ENCODE assay signal across 15 cellular contexts in genomic region chr5:75460532-75460931, GRCh38. TPM values are rescaled to one million over a fixed set of nuclear protein-coding genes. Genes with fewer than 3 reads are reported as not detected.
A peak's percentile ranks its signal among the peaks of the same experiment; 100 is the strongest.
DNase-seq lines count a peak whose midpoint lies in the region; ATAC-seq and TF ChIP-seq lines count a peak whose summit lies in the region.
"Had no signal": no experiment of that assay in that cellular context is flagged by ENCODE, and none has a peak within 500 bp of the region (broad histone marks: within the 10 kb centered on the region; RNA-seq: fewer than 3 reads in every experiment).

No MANE protein-coding gene starts in this region.

- H3K27ac ChIP-seq in OCI-LY7 (ENCODE audit: low read depth, low read length, poor library complexity, severe bottlenecking): no peak overlapping the region
- H3K27ac ChIP-seq: PC-9, tibial nerve had no signal

- peaks cover 29% of the 10 kb centered on the region for H3K4me1 ChIP-seq in OCI-LY7 (ENCODE audit: insufficient read depth, low read length, poor library complexity, severe bottlenecking)

- POLR2A ChIA-PET in OCI-LY7 (lab: Charles Lee): interaction anchor here (0.7 to 1.9 kb wide), 2 partner anchors 49 to 99 kb away, joined by 4 to 7 read pairs; no protein-coding TSS in a partner anchor

- H3K36me3 Mint-ChIP-seq in activated naive CD4-positive, alpha-beta T cell treated with anti-CD3 and anti-CD28 coated beads, Interleukin-2, amount 10 ng/mL, durations not matched to agents 7 days and 5 days: peaks cover 22% of the 10 kb centered on the region
- H3K36me3 Mint-ChIP-seq in activated naive CD4-positive, alpha-beta T cell treated with anti-CD3 and anti-CD28 coated beads, Interleukin-2, amount 50 U/mL, for 72 hours: peaks cover 10 to 28% of the 10 kb centered on the region in 2 donors
- peaks cover 28% of the 10 kb centered on the region for H3K36me3 Mint-ChIP-seq in type B pancreatic cell
- peaks cover 33% of the 10 kb centered on the region for H3K36me3 Mint-ChIP-seq in activated CD4-positive, alpha-beta T cell treated with anti-CD3 and anti-CD28 coated beads, Interleukin-2, amount 10 ng/mL, durations not matched to agents 24 days and 14 days (ENCODE audit: low read depth)

- no peak for ATAC-seq in activated naive CD4-positive, alpha-beta T cell treated with anti-CD3 and anti-CD28 coated beads, Interleukin-2, amount 50 U/mL, for 72 hours
- peak; percentile 27 for ATAC-seq in HG02678 (IDR thresholded peaks at IDR 0.05; ENCODE audit: unreplicated experiment)

- H3K9me3 ChIP-seq in OCI-LY7 (ENCODE audit: low read length): no peaks in the 10 kb centered on the region
- H3K9me3 ChIP-seq: tibial nerve had no signal

- BruUV-seq in OCI-LY7 (replicated peaks; lab: Mats Ljungman, UMichigan): no TSS peak

- no peak overlapping the region for H3K4me3 Mint-ChIP-seq in activated naive CD4-positive, alpha-beta T cell treated with anti-CD3 and anti-CD28 coated beads, Interleukin-2, amount 10 ng/mL, durations not matched to agents 7 days and 5 days
- no peak overlapping the region for H3K4me3 Mint-ChIP-seq in type B pancreatic cell
- no peak overlapping the region for H3K4me3 Mint-ChIP-seq in activated CD4-positive, alpha-beta T cell treated with anti-CD3 and anti-CD28 coated beads, Interleukin-2, amount 10 ng/mL, durations not matched to agents 24 days and 14 days
- H3K4me3 Mint-ChIP-seq: dendritic cell treated with granulocyte-macrophage colony-stimulating factor and Interleukin-4, amounts not matched to agents 40 ng/mL and 50 ng/mL, for 4 days; immature natural killer cell had no signal

- no peaks in the 10 kb centered on the region for H3K27me3 Mint-ChIP-seq in activated naive CD4-positive, alpha-beta T cell treated with anti-CD3 and anti-CD28 coated beads, Interleukin-2, amount 10 ng/mL, durations not matched to agents 7 days and 5 days
- H3K27me3 Mint-ChIP-seq in type B pancreatic cell: peaks cover 4% of the 10 kb centered on the region
- H3K27me3 Mint-ChIP-seq in activated CD4-positive, alpha-beta T cell treated with anti-CD3 and anti-CD28 coated beads, Interleukin-2, amount 10 ng/mL, durations not matched to agents 24 days and 14 days: no peaks in the 10 kb centered on the region
- H3K27me3 Mint-ChIP-seq: dendritic cell treated with granulocyte-macrophage colony-stimulating factor and Interleukin-4, amounts not matched to agents 40 ng/mL and 50 ng/mL, for 4 days had no signal

- peaks cover 12% of the 10 kb centered on the region; the same call in 1 of the 2 replicates for H3K36me3 ChIP-seq in OCI-LY7 (ENCODE audit: insufficient read depth, low read length)

- peaks cover 18% of the 10 kb centered on the region; the same call in 1 of the 2 replicates for H3K79me2 ChIP-seq in OCI-LY7 (ENCODE audit: insufficient read depth, low read depth, low read length)

- H3K9me3 Mint-ChIP-seq in activated naive CD4-positive, alpha-beta T cell treated with anti-CD3 and anti-CD28 coated beads, Interleukin-2, amount 10 ng/mL, durations not matched to agents 7 days and 5 days: peaks cover 3% of the 10 kb centered on the region
- H3K9me3 Mint-ChIP-seq in activated naive CD4-positive, alpha-beta T cell treated with anti-CD3 and anti-CD28 coated beads, Interleukin-2, amount 50 U/mL, for 72 hours: peaks cover 0 to 4% of the 10 kb centered on the region in 2 donors
- H3K9me3 Mint-ChIP-seq in type B pancreatic cell: peaks cover 4% of the 10 kb centered on the region
- peaks cover 9% of the 10 kb centered on the region for H3K9me3 Mint-ChIP-seq in activated CD4-positive, alpha-beta T cell treated with anti-CD3 and anti-CD28 coated beads, Interleukin-2, amount 10 ng/mL, durations not matched to agents 24 days and 14 days
- H3K9me3 Mint-ChIP-seq: dendritic cell treated with granulocyte-macrophage colony-stimulating factor and Interleukin-4, amounts not matched to agents 40 ng/mL and 50 ng/mL, for 4 days; immature natural killer cell had no signal

- TF ChIP-seq CTCF in OCI-LY7 (conservative IDR thresholded peaks at IDR 0.05; ENCODE audit: low read length) (no peak), type B pancreatic cell (conservative IDR thresholded peaks at IDR 0.05) (no peak)

- no peaks in the 10 kb centered on the region for H4K20me1 ChIP-seq in OCI-LY7 (ENCODE audit: insufficient read depth, low read length)

- no peak overlapping the region for H2AFZ ChIP-seq in OCI-LY7 (ENCODE audit: low read length)
- H2AFZ ChIP-seq: PC-9 had no signal

- intact Hi-C loops in OCI-LY7 (cut with micrococcal nuclease; ENCODE audit: unreplicated experiment): no loop called here
- intact Hi-C loops in activated CD4-positive, alpha-beta T cell treated with anti-CD3 and anti-CD28 coated beads, Interleukin-2, amount 10 ng/mL, durations not matched to agents 24 days and 14 days (cut with micrococcal nuclease): no loop called here

- H3K4me1 Mint-ChIP-seq in activated naive CD4-positive, alpha-beta T cell treated with anti-CD3 and anti-CD28 coated beads, Interleukin-2, amount 10 ng/mL, durations not matched to agents 7 days and 5 days: peaks cover 17% of the 10 kb centered on the region
- H3K4me1 Mint-ChIP-seq in type B pancreatic cell (ENCODE audit: unreplicated experiment): peaks cover 26% of the 10 kb centered on the region
- peaks cover 17% of the 10 kb centered on the region for H3K4me1 Mint-ChIP-seq in activated CD4-positive, alpha-beta T cell treated with anti-CD3 and anti-CD28 coated beads, Interleukin-2, amount 10 ng/mL, durations not matched to agents 24 days and 14 days

- no peak overlapping the region for H3K4me3 ChIP-seq in OCI-LY7 (ENCODE audit: low read depth, low read length, poor library complexity, severe bottlenecking)
- H3K4me3 ChIP-seq: PC-9, tibial nerve had no signal

- no peaks in the 10 kb centered on the region for H3K9me2 ChIP-seq in OCI-LY7 (ENCODE audit: insufficient read depth, low read length)

- H3K27ac Mint-ChIP-seq in activated naive CD4-positive, alpha-beta T cell treated with anti-CD3 and anti-CD28 coated beads, Interleukin-2, amount 10 ng/mL, durations not matched to agents 7 days and 5 days: peak overlapping the region; percentile 31
- no peak overlapping the region for H3K27ac Mint-ChIP-seq in activated naive CD4-positive, alpha-beta T cell treated with anti-CD3 and anti-CD28 coated beads, Interleukin-2, amount 50 U/mL, for 72 hours
- peak overlapping the region; percentile 18 for H3K27ac Mint-ChIP-seq in type B pancreatic cell
- no peak overlapping the region for H3K27ac Mint-ChIP-seq in activated CD4-positive, alpha-beta T cell treated with anti-CD3 and anti-CD28 coated beads, Interleukin-2, amount 10 ng/mL, durations not matched to agents 24 days and 14 days
- H3K27ac Mint-ChIP-seq: dendritic cell treated with granulocyte-macrophage colony-stimulating factor and Interleukin-4, amounts not matched to agents 40 ng/mL and 50 ng/mL, for 4 days had no signal

- CTCF ChIA-PET in activated naive CD4-positive, alpha-beta T cell treated with anti-CD3 and anti-CD28 coated beads, Interleukin-2, amount 10 ng/mL, durations not matched to agents 7 days and 5 days (lab: Charles Lee): interaction anchor here (1.0 kb wide), 1 partner anchor 49 kb away, joined by 3 read pairs; no protein-coding TSS in a partner anchor
- CTCF ChIA-PET in OCI-LY7 (lab: Charles Lee; ENCODE audit: unreplicated experiment): no interaction called here

- peak overlapping the region; percentile 30 for H3K4me2 ChIP-seq in OCI-LY7 (ENCODE audit: low read length)
- H3K4me2 ChIP-seq: PC-9 had no signal

- DNase-seq in activated naive CD4-positive, alpha-beta T cell treated with anti-CD3 and anti-CD28 coated beads, Interleukin-2, amount 10 ng/mL, durations not matched to agents 7 days and 5 days: no peak
- no peak for DNase-seq in activated naive CD4-positive, alpha-beta T cell treated with anti-CD3 and anti-CD28 coated beads, Interleukin-2, amount 50 U/mL, for 72 hours (ENCODE audit: low spot score in 2 of 2)
- DNase-seq in OCI-LY7 (ENCODE audit: low spot score): no peak
- DNase-seq in type B pancreatic cell (ENCODE audit: extremely low spot score, unreplicated experiment): no peak
- DNase-seq in NCI-H128 (lab: John Stamatoyannopoulos, UW; ENCODE audit: unreplicated experiment): no peak
- no peak for DNase-seq in anterior cingulate cortex (lab: John Stamatoyannopoulos, UW)
- DNase-seq in activated CD4-positive, alpha-beta T cell treated with anti-CD3 and anti-CD28 coated beads, Interleukin-2, amount 10 ng/mL, durations not matched to agents 24 days and 14 days: no peak
- DNase-seq: activated CD4-positive, CD25-positive, alpha-beta regulatory T cell treated with anti-CD3 and anti-CD28 coated beads, Interleukin-2, amount 50 U/mL, for 72 hours; amygdala; DMS 273 treated with DMSO at 0.1 percent for 48 hours; immature natural killer cell; PC-9 had no signal

RNA-seq across cellular contexts. Expression of gene CERT1, which starts 50.9 kb away (rescaled TPM):
- total RNA-seq in activated naive CD4-positive, alpha-beta T cell treated with anti-CD3 and anti-CD28 coated beads, Interleukin-2, amount 50 U/mL, for 72 hours: 10 to 100 TPM; 30.3 to 32.5 TPM
- total RNA-seq in OCI-LY7 (2014; rRNA removed; shearing (Covaris generic)): 13.3 and 16.1 TPM in 2 replicates
- total RNA-seq in OCI-LY7 (2022) (29.9 and 33.6 TPM in 2 replicates), type B pancreatic cell (ENCODE audit: low replicate concordance) (55.6 and 66.0 TPM in 2 replicates)
- total RNA-seq in activated CD4-positive, alpha-beta T cell treated with anti-CD3 and anti-CD28 coated beads, Interleukin-2, amount 10 ng/mL, durations not matched to agents 24 days and 14 days: 46.4 and 49.2 TPM in 2 replicates

RNA-seq across cellular contexts. Expression of gene POLK, which starts 51.2 kb away (rescaled TPM):
- 10 to 100 TPM; 35.4 to 44.7 TPM for total RNA-seq in activated naive CD4-positive, alpha-beta T cell treated with anti-CD3 and anti-CD28 coated beads, Interleukin-2, amount 50 U/mL, for 72 hours
- 16.0 and 20.1 TPM in 2 replicates for total RNA-seq in OCI-LY7 (2014; rRNA removed; shearing (Covaris generic))
- total RNA-seq in OCI-LY7 (2022) (29.5 and 30.0 TPM in 2 replicates), type B pancreatic cell (ENCODE audit: low replicate concordance) (13.8 and 21.2 TPM in 2 replicates)
- total RNA-seq in activated CD4-positive, alpha-beta T cell treated with anti-CD3 and anti-CD28 coated beads, Interleukin-2, amount 10 ng/mL, durations not matched to agents 24 days and 14 days: 40.4 and 41.6 TPM in 2 replicates

Comparison
In these comparisons a context has a peak if more than half of its experiments do, and no peak if none do; other contexts are left out.
1. H3K27ac Mint-ChIP-seq: peak in activated naive CD4-positive, alpha-beta T cell treated with anti-CD3 and anti-CD28 coated beads, Interleukin-2, amount 10 ng/mL, durations not matched to agents 7 days and 5 days (single experiment) and type B pancreatic cell (single experiment); none in activated naive CD4-positive, alpha-beta T cell treated with anti-CD3 and anti-CD28 coated beads, Interleukin-2, amount 50 U/mL, for 72 hours (0 of 2) and activated CD4-positive, alpha-beta T cell treated with anti-CD3 and anti-CD28 coated beads, Interleukin-2, amount 10 ng/mL, durations not matched to agents 24 days and 14 days (single experiment).